In genomic region chr11:59669611-59670009, GRCh38 we compare ENCODE assay signal across 1 cellular context.
TF ChIP-seq lines count a peak whose summit lies in the region.

No MANE protein-coding gene starts in this region.

TF ChIP-seq in H1, 55 proteins besides CTCF, POLR2A, EP300 and RAD21:
- no peak for TF ChIP-seq SAP30 (IDR thresholded peaks at IDR 0.05; ENCODE audit: insufficient read depth, insufficient replicate concordance, low read length)
- TF ChIP-seq KDM5A (IDR thresholded peaks at IDR 0.05; ENCODE audit: low read length), result no peak
- peak; percentile 21 for TF ChIP-seq TAF7 (optimal IDR thresholded peaks at IDR 0.05; ENCODE audit: borderline replicate concordance, low read depth, low read length)
- no peak for TF ChIP-seq HDAC6 (IDR thresholded peaks at IDR 0.05; ENCODE audit: low read depth, low read length)
- TF ChIP-seq SUZ12 (IDR thresholded peaks at IDR 0.05; ENCODE audit: low read length), result no peak
- no peak for TF ChIP-seq EGR1 (IDR thresholded peaks at IDR 0.05; ENCODE audit: borderline replicate concordance, low read depth, low read length)
- TF ChIP-seq CBX8 (IDR thresholded peaks at IDR 0.05; ENCODE audit: borderline replicate concordance, low read depth, low read length), result no peak
- no peak for TF ChIP-seq KDM1A (IDR thresholded peaks at IDR 0.05; ENCODE audit: borderline replicate concordance, low read length)
- no peak for TF ChIP-seq EZH2 (IDR thresholded peaks at IDR 0.05; ENCODE audit: low read depth, low read length, severe bottlenecking)
- TF ChIP-seq CHD1 (IDR thresholded peaks at IDR 0.05; ENCODE audit: low read depth, low read length), result no peak
- TF ChIP-seq SIN3A (conservative IDR thresholded peaks at IDR 0.05 in 1 of 2, IDR thresholded peaks at IDR 0.05 in 1 of 2; ENCODE audit: low read depth in 1 of 2, low read length in 2 of 2), result no peak
- peak; percentile 62 for TF ChIP-seq MAX (IDR thresholded peaks at IDR 0.05)
- no peak for TF ChIP-seq ZNF274 (IDR thresholded peaks at IDR 0.05; ENCODE audit: borderline replicate concordance, extremely low read depth, low read length)
- no peak for TF ChIP-seq GABPA (IDR thresholded peaks at IDR 0.05; ENCODE audit: borderline replicate concordance, insufficient read depth, low read length)
- peak; percentile 78 for TF ChIP-seq POLR2AphosphoS5 (IDR thresholded peaks at IDR 0.05; ENCODE audit: low read depth, low read length)
- peak; percentile 96 for TF ChIP-seq CEBPB (IDR thresholded peaks at IDR 0.05; ENCODE audit: low read depth, low read length)
- TF ChIP-seq BCL11A (IDR thresholded peaks at IDR 0.05; ENCODE audit: low read depth in 2 of 2, low read length in 2 of 2), result no peak
- TF ChIP-seq CTBP2 (IDR thresholded peaks at IDR 0.05; ENCODE audit: borderline replicate concordance, insufficient read depth, insufficient read length, low read length), result no peak
- TF ChIP-seq CHD2 (IDR thresholded peaks at IDR 0.05; ENCODE audit: low read length), result no peak
- no peak; the same call in 1 of the 2 replicates for TF ChIP-seq PHF8 (conservative IDR thresholded peaks at IDR 0.05; ENCODE audit: low read depth, low read length)
- TF ChIP-seq MAFK (IDR thresholded peaks at IDR 0.05; ENCODE audit: low read depth, low read length), result no peak
- TF ChIP-seq POU5F1 (IDR thresholded peaks at IDR 0.05; ENCODE audit: low read depth, low read length), result no peak
- no peak for TF ChIP-seq SIX5 (IDR thresholded peaks at IDR 0.05; ENCODE audit: low read depth, low read length)
- no peak for TF ChIP-seq RFX5 (IDR thresholded peaks at IDR 0.05; ENCODE audit: borderline replicate concordance, low read depth, low read length)
- TF ChIP-seq TCF12 (IDR thresholded peaks at IDR 0.05; ENCODE audit: low read depth, low read length), result no peak
- TF ChIP-seq NRF1 (IDR thresholded peaks at IDR 0.05; ENCODE audit: low read depth, low read length), result no peak
- TF ChIP-seq ATF3 (IDR thresholded peaks at IDR 0.05; ENCODE audit: insufficient read depth, low read depth, low read length), result no peak
- no peak for TF ChIP-seq JUN (IDR thresholded peaks at IDR 0.05; ENCODE audit: low read depth, low read length)
- TF ChIP-seq KDM4A (IDR thresholded peaks at IDR 0.05; ENCODE audit: low read depth, low read length, severe bottlenecking), result peak; percentile 61
- no peak for TF ChIP-seq NANOG (IDR thresholded peaks at IDR 0.05; ENCODE audit: insufficient read depth, low read depth, low read length, poor library complexity, severe bottlenecking)
- no peak for TF ChIP-seq TEAD4 (IDR thresholded peaks at IDR 0.05; ENCODE audit: low read depth, low read length)
- TF ChIP-seq SP1 (IDR thresholded peaks at IDR 0.05; ENCODE audit: low read depth, low read length), result no peak
- no peak for TF ChIP-seq SP4 (IDR thresholded peaks at IDR 0.05; ENCODE audit: low read length)
- no peak for TF ChIP-seq FOSL1 (IDR thresholded peaks at IDR 0.05; ENCODE audit: insufficient read depth, low read depth, low read length)
- no peak for TF ChIP-seq TBP (IDR thresholded peaks at IDR 0.05; ENCODE audit: low read depth, low read length)
- no peak for TF ChIP-seq GTF2F1 (IDR thresholded peaks at IDR 0.05; ENCODE audit: borderline replicate concordance, low read depth, low read length)
- no peak for TF ChIP-seq BRCA1 (IDR thresholded peaks at IDR 0.05; ENCODE audit: low read depth, low read length)
- TF ChIP-seq YY1 (IDR thresholded peaks at IDR 0.05; ENCODE audit: low read depth, low read length), result no peak
- peak; percentile 86 for TF ChIP-seq ASH2L (IDR thresholded peaks at IDR 0.05; ENCODE audit: low read length)
- TF ChIP-seq RXRA (IDR thresholded peaks at IDR 0.05; ENCODE audit: insufficient read depth, low read depth, low read length), result no peak
- no peak for TF ChIP-seq SRF (IDR thresholded peaks at IDR 0.05; ENCODE audit: low read depth, low read length)
- no peak; the same call in 1 of the 2 replicates for TF ChIP-seq RBBP5 (IDR thresholded peaks at IDR 0.05; ENCODE audit: borderline replicate concordance, low read depth, low read length)
- no peak for TF ChIP-seq SP2 (IDR thresholded peaks at IDR 0.05; ENCODE audit: low read length)
- TF ChIP-seq RNF2 (IDR thresholded peaks at IDR 0.05; ENCODE audit: borderline replicate concordance, low read depth, low read length, missing control alignments, poor library complexity, severe bottlenecking), result no peak
- TF ChIP-seq TAF1 (IDR thresholded peaks at IDR 0.05; ENCODE audit: low read depth, low read length), result peak; percentile 64
- TF ChIP-seq HDAC2 (IDR thresholded peaks at IDR 0.05; ENCODE audit: borderline replicate concordance in 1 of 2, low read depth in 2 of 2, low read length in 2 of 2), result peak in 1 of 2 experiments; percentile 19; a peak in 1 of 4 replicates
- TF ChIP-seq CREB1 (IDR thresholded peaks at IDR 0.05), result no peak
- TF ChIP-seq JUND (IDR thresholded peaks at IDR 0.05; ENCODE audit: low read length), result no peak
- TF ChIP-seq CHD7 (IDR thresholded peaks at IDR 0.05; ENCODE audit: insufficient replicate concordance, low read length), result no peak
- TF ChIP-seq USF2 (IDR thresholded peaks at IDR 0.05; ENCODE audit: low read length), result no peak
- TF ChIP-seq CBX5 (IDR thresholded peaks at IDR 0.05; ENCODE audit: low read depth, low read length), result no peak
- no peak for TF ChIP-seq SIRT6 (IDR thresholded peaks at IDR 0.05; ENCODE audit: low read length)
- TF ChIP-seq E2F6 (IDR thresholded peaks at IDR 0.05), result peak; percentile 91
- no peak for TF ChIP-seq ATF2 (IDR thresholded peaks at IDR 0.05; ENCODE audit: low read length)
- no peak; the same call in 1 of the 2 replicates for TF ChIP-seq BACH1 (IDR thresholded peaks at IDR 0.05; ENCODE audit: low read length)
